In the genomic region with DNA sequence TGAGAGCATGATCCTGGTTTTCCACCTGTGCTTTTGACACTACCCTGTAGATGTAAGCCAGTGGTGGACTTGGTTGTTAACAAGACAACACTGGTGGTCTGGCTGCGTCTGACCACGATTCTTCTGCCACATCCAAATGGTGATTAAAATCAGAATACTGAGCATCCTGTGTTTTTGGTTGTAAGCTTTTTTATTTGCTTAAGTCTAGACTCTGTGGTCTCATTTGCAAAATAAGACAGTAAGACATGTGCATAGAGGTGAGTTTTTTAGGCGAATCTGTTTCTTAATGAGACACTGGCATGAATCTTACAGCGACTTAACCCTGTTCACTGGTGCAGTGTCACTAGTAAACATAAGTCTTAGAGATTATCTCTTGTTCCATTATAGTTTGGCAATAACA, we compare ENCODE assay signal across 1 cellular context.
TF ChIP-seq lines count a peak whose summit lies in the region.

No MANE protein-coding gene starts in this region.

TF ChIP-seq in A549, 52 proteins besides CTCF, POLR2A, EP300 and RAD21:
- TF ChIP-seq, protein P1, sequence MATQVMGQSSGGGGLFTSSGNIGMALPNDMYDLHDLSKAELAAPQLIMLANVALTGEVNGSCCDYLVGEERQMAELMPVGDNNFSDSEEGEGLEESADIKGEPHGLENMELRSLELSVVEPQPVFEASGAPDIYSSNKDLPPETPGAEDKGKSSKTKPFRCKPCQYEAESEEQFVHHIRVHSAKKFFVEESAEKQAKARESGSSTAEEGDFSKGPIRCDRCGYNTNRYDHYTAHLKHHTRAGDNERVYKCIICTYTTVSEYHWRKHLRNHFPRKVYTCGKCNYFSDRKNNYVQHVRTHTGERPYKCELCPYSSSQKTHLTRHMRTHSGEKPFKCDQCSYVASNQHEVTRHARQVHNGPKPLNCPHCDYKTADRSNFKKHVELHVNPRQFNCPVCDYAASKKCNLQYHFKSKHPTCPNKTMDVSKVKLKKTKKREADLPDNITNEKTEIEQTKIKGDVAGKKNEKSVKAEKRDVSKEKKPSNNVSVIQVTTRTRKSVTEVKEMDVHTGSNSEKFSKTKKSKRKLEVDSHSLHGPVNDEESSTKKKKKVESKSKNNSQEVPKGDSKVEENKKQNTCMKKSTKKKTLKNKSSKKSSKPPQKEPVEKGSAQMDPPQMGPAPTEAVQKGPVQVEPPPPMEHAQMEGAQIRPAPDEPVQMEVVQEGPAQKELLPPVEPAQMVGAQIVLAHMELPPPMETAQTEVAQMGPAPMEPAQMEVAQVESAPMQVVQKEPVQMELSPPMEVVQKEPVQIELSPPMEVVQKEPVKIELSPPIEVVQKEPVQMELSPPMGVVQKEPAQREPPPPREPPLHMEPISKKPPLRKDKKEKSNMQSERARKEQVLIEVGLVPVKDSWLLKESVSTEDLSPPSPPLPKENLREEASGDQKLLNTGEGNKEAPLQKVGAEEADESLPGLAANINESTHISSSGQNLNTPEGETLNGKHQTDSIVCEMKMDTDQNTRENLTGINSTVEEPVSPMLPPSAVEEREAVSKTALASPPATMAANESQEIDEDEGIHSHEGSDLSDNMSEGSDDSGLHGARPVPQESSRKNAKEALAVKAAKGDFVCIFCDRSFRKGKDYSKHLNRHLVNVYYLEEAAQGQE (IDR thresholded peaks at IDR 0.05), result no peak
- TF ChIP-seq ZFP36 (IDR thresholded peaks at IDR 0.05; ENCODE audit: borderline replicate concordance, partially characterized antibody), result no peak
- TF ChIP-seq POLR2AphosphoS2 (conservative IDR thresholded peaks at IDR 0.05; ENCODE audit: low read length), result no peak
- TF ChIP-seq NFE2L2 (conservative IDR thresholded peaks at IDR 0.05; ENCODE audit: low read length), result no peak
- no peak for TF ChIP-seq CEBPB (IDR thresholded peaks at IDR 0.05)
- TF ChIP-seq TFCP2L1 (CRISPR knock-in tag; IDR thresholded peaks at IDR 0.05), result no peak
- no peak for TF ChIP-seq MAZ (IDR thresholded peaks at IDR 0.05; ENCODE audit: borderline replicate concordance, low read depth, low read length)
- no peak for TF ChIP-seq ATOH8 (CRISPR knock-in tag; IDR thresholded peaks at IDR 0.05; ENCODE audit: low read depth)
- no peak for TF ChIP-seq BHLHE40 (IDR thresholded peaks at IDR 0.05; ENCODE audit: low read depth, low read length)
- no peak for TF ChIP-seq NR3C1 (IDR thresholded peaks at IDR 0.05)
- TF ChIP-seq HOXB13 (CRISPR knock-in tag; IDR thresholded peaks at IDR 0.05; ENCODE audit: low read depth), result no peak
- TF ChIP-seq, protein P2, sequence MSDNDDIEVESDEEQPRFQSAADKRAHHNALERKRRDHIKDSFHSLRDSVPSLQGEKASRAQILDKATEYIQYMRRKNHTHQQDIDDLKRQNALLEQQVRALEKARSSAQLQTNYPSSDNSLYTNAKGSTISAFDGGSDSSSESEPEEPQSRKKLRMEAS (IDR thresholded peaks at IDR 0.05), result no peak
- no peak for TF ChIP-seq ESRRA (IDR thresholded peaks at IDR 0.05; ENCODE audit: borderline replicate concordance, low read length)
- TF ChIP-seq SMC3 (IDR thresholded peaks at IDR 0.05), result no peak
- TF ChIP-seq EHMT2 (IDR thresholded peaks at IDR 0.05; ENCODE audit: low read depth), result no peak
- no peak for TF ChIP-seq PHF8 (IDR thresholded peaks at IDR 0.05; ENCODE audit: borderline replicate concordance, low read depth)
- TF ChIP-seq ZSCAN20 (CRISPR knock-in tag; IDR thresholded peaks at IDR 0.05), result no peak
- no peak for TF ChIP-seq NPAS2 (CRISPR knock-in tag; IDR thresholded peaks at IDR 0.05; ENCODE audit: borderline replicate concordance)
